8 cellular contexts compared by ENCODE assay signal in the genomic region with DNA sequence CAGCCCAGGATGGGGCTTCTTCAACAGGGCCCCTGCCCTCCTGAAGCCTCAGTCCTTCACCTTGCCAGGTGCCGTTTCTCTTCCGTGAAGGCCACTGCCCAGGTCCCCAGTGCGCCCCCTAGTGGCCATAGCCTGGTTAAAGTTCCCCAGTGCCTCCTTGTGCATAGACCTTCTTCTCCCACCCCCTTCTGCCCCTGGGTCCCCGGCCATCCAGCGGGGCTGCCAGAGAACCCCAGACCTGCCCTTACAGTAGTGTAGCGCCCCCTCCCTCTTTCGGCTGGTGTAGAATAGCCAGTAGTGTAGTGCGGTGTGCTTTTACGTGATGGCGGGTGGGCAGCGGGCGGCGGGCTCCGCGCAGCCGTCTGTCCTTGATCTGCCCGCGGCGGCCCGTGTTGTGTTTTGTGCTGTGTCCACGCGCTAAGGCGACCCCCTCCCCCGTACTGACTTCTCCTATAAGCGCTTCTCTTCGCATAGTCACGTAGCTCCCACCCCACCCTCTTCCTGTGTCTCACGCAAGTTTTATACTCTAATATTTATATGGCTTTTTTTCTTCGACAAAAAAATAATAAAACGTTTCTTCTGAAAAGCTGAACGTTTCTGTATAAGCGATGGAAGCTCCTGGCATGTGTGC. TPM values are rescaled to one million over a fixed set of nuclear protein-coding genes. Genes with fewer than 3 reads are reported as not detected.
DNase-seq lines count a peak whose midpoint lies in the region; ATAC-seq and TF ChIP-seq lines count a peak whose summit lies in the region.

No MANE protein-coding gene starts in this region.

- H3K4me3 ChIP-seq in PC-3 (ENCODE audit: low read length) (no peak overlapping the region), fibroblast of villous mesenchyme (ENCODE audit: low read depth, low read length) (peak overlapping the region; percentile 60), neuronal stem cell (ENCODE audit: low read length in 2 of 2) (peak overlapping the region; percentile 46 to 74)

- H4K5ac ChIP-seq in H9 (ENCODE audit: insufficient read length, low read depth, low read length), result no peak overlapping the region

- H2BK15ac ChIP-seq in H9 (ENCODE audit: low read depth, low read length) (no peak overlapping the region), neuronal stem cell (ENCODE audit: low read length) (no peak overlapping the region)

- H3K27me3 ChIP-seq in H9 (ENCODE audit: insufficient read depth, low read length) (no peaks in the 10 kb centered on the region), PC-3 (ENCODE audit: low read length) (no peaks in the 10 kb centered on the region), neuronal stem cell (ENCODE audit: control insufficient read depth in 3 of 3, insufficient read depth in 3 of 3, low read depth in 1 of 3, low read length in 3 of 3) (no peaks in the 10 kb centered on the region)

- POLR2A ChIA-PET in PC-3 (lab: Charles Lee; ENCODE audit: unreplicated experiment), result no interaction called here

- H3K79me2 ChIP-seq in H9 (ENCODE audit: insufficient read depth, low read length) (no peaks in the 10 kb centered on the region), PC-3 (ENCODE audit: low read length) (no peaks in the 10 kb centered on the region)

- ATAC-seq in PC-3, result 0 out of 2 replicates have a peak, but pooled peaks have one; percentile 9

- H2AK5ac ChIP-seq in H9 (ENCODE audit: insufficient read length, low read length) (no peak overlapping the region), neuronal stem cell (ENCODE audit: low read depth, low read length) (peak overlapping the region; percentile 58)

- WGBS in H9 (ENCODE audit: extremely low coverage, insufficient read length, low lambda C conversion rate), result no CpG with 5 or more reads among the region's 32 CpGs
- WGBS in neuronal stem cell (ENCODE audit: extremely low coverage in 2 of 2, insufficient read length in 2 of 2, insufficient replicate concordance in 1 of 2), 2 donors, result no CpG with 5 or more reads among the region's 32 CpGs

- no peaks in the 10 kb centered on the region for H3K9me2 ChIP-seq in PC-3 (replicated peaks; ENCODE audit: low read length)

- TF ChIP-seq CTCF in CD14-positive monocyte (IDR thresholded peaks at IDR 0.05) (peak; percentile 100), H9 (conservative IDR thresholded peaks at IDR 0.05) (peak; percentile 98), PC-3 (conservative IDR thresholded peaks at IDR 0.05; ENCODE audit: low read depth, low read length) (peak; percentile 72), fibroblast of villous mesenchyme (IDR thresholded peaks at IDR 0.05; ENCODE audit: insufficient read depth, low read depth, low read length) (peak; percentile 88)

- peak overlapping the region; percentile 3 for H3K18ac ChIP-seq in H9 (ENCODE audit: insufficient read length, low read depth, low read length)
- peak overlapping the region; percentile 91 for H3K18ac ChIP-seq in neuronal stem cell (ENCODE audit: low read length)

- H3K79me1 ChIP-seq in H9 (ENCODE audit: insufficient read depth, low read depth, low read length, poor library complexity, severe bottlenecking), result no peaks in the 10 kb centered on the region
- H3K79me1 ChIP-seq in neuronal stem cell (ENCODE audit: low read depth, low read length), result no peaks in the 10 kb centered on the region

- no peak overlapping the region for H2BK20ac ChIP-seq in H9 (ENCODE audit: low read depth, low read length, poor library complexity, severe bottlenecking)

- H3K36me3 Mint-ChIP-seq in CD14-positive monocyte, result peaks cover 42 to 45% of the 10 kb centered on the region in 2 donors
- H3K36me3 Mint-ChIP-seq in H9 (ENCODE audit: insufficient read depth in 1 of 3, low read depth in 3 of 3), result peaks cover 15 to 30% (median 24%) of the 10 kb centered on the region in 3 experiments

- H3K9me3 ChIP-seq in H9 (ENCODE audit: control insufficient read depth, low read depth, low read length) (no peaks in the 10 kb centered on the region), PC-3 (ENCODE audit: low read length) (no peaks in the 10 kb centered on the region), neuronal stem cell (replicated peaks in 1 of 2; ENCODE audit: control insufficient read depth in 2 of 2, insufficient read depth in 1 of 2, low read depth in 1 of 2, low read length in 2 of 2) (peaks cover 0 to 2% of the 10 kb centered on the region in 2 donors)

- H3T11ph ChIP-seq in H9 (ENCODE audit: low read length), result no peak overlapping the region

- H3K9me3 Mint-ChIP-seq in CD14-positive monocyte (peaks cover 0 to 5% (median 0%) of the 10 kb centered on the region in 7 donors), H9 (no peaks in the 10 kb centered on the region; a peak in 1 of 5 replicates)

- no peaks in the 10 kb centered on the region for H4K20me1 ChIP-seq in H9 (ENCODE audit: control insufficient read depth, insufficient read depth, insufficient read length)
- no peaks in the 10 kb centered on the region for H4K20me1 ChIP-seq in PC-3 (ENCODE audit: low read length)

- H3K4me1 Mint-ChIP-seq in CD14-positive monocyte (peaks cover 63% of the 10 kb centered on the region), H9 (peaks cover 52 to 63% of the 10 kb centered on the region in 2 experiments)

- no peak overlapping the region for H3K4ac ChIP-seq in H9 (ENCODE audit: low read depth, low read length)
- H3K4ac ChIP-seq in neuronal stem cell (ENCODE audit: low read length), result peak overlapping the region; percentile 47

- H4K91ac ChIP-seq in H9 (ENCODE audit: insufficient read length, low read depth, low read length) (no peak overlapping the region), neuronal stem cell (ENCODE audit: low read depth, low read length, poor library complexity) (no peak overlapping the region)

- intact Hi-C loops in CD14-positive monocyte (cut with micrococcal nuclease) (no loop called here), PC-3 (cut with micrococcal nuclease) (no loop called here)

- H3K4me3 Mint-ChIP-seq in CD14-positive monocyte (peak overlapping the region; percentile 76 to 95), H9 (peak overlapping the region; percentile 75 to 88)

- H3K4me2 ChIP-seq in H9 (ENCODE audit: insufficient read depth, insufficient read length, low read length), result peak overlapping the region; percentile 91
- no peak overlapping the region for H3K4me2 ChIP-seq in PC-3 (ENCODE audit: low read length)
- peak overlapping the region; percentile 87 for H3K4me2 ChIP-seq in neuronal stem cell (ENCODE audit: insufficient read depth, low read length, poor library complexity, severe bottlenecking)

- no peak overlapping the region for H3K56ac ChIP-seq in H9 (ENCODE audit: insufficient read length, low read depth, low read length)

- H3K27ac ChIP-seq in H9 (ENCODE audit: insufficient read length, low read depth, low read length) (no peak overlapping the region), PC-3 (ENCODE audit: low read length) (no peak overlapping the region), neuronal stem cell (replicated peaks; ENCODE audit: low read length) (peak overlapping the region; percentile 99), substantia nigra (ENCODE audit: low read depth, low read length, poor library complexity, severe bottlenecking) (peak overlapping the region; percentile 60)

- H2AFZ ChIP-seq in H9 (ENCODE audit: low read length), result no peak overlapping the region
- H2AFZ ChIP-seq in PC-3 (ENCODE audit: low read length), result no peak overlapping the region
- H2AFZ ChIP-seq in neuronal stem cell (ENCODE audit: low read length), result peak overlapping the region; percentile 69

- H3K9ac ChIP-seq in H9 (ENCODE audit: extremely low read depth, insufficient read length, low read length) (peak overlapping the region; percentile 25), PC-3 (ENCODE audit: low read length) (no peak overlapping the region), neuronal stem cell (ENCODE audit: low read depth, low read length, poor library complexity) (peak overlapping the region; percentile 82)

- peaks cover 4% of the 10 kb centered on the region; the same call in 1 of the 2 replicates for H3K4me1 ChIP-seq in H9 (ENCODE audit: insufficient read depth, low read length)
- H3K4me1 ChIP-seq in PC-3 (ENCODE audit: insufficient read depth, low read length), result peaks cover 13% of the 10 kb centered on the region; the same call in 1 of the 2 replicates
- H3K4me1 ChIP-seq in neuronal stem cell (ENCODE audit: control insufficient read depth in 2 of 2, insufficient read depth in 1 of 2, low read depth in 1 of 2, low read length in 2 of 2), result peaks cover 42 to 46% of the 10 kb centered on the region in 2 donors

- DNase-seq in CD14-positive monocyte (ENCODE audit: low spot score) (peak; percentile 70), H9 (peak; percentile 97), PC-3 (peak; percentile 55), fibroblast of villous mesenchyme (ENCODE audit: low read depth) (peak; percentile 74), neuronal stem cell (ENCODE audit: low spot score) (peak; percentile 65), substantia nigra (lab: John Stamatoyannopoulos, UW) (peak in 37 of 49 donors; percentile 19 to 89 (median 64)), NCI-H2107 treated with DMSO at 0.1 percent for 48 hours (lab: John Stamatoyannopoulos, UW; ENCODE audit: unreplicated experiment) (no peak)
- DNase-seq in activated effector memory CD4-positive, alpha-beta T cell treated with anti-CD3 and anti-CD28 coated beads, Interleukin-2, amount 50 U/mL, for 16 hours, result peak; percentile 94

- H3K14ac ChIP-seq in H9 (ENCODE audit: insufficient read depth, low read length) (no peak overlapping the region), neuronal stem cell (ENCODE audit: low read length) (no peak overlapping the region)

- H3K36me3 ChIP-seq in PC-3 (ENCODE audit: low read depth, low read length), result peaks cover 9% of the 10 kb centered on the region
- peaks cover 27 to 56% of the 10 kb centered on the region in 2 donors for H3K36me3 ChIP-seq in neuronal stem cell (replicated peaks in 1 of 2; ENCODE audit: control insufficient read depth in 2 of 2, insufficient read depth in 2 of 2, low read length in 2 of 2)

- H3K27ac Mint-ChIP-seq in CD14-positive monocyte (peak overlapping the region; percentile 10 to 78 (median 69)), H9 (peak overlapping the region in 2 of 3 experiments; percentile 28 to 82; a peak in 5 of 7 replicates)

- H2BK120ac ChIP-seq in H9 (ENCODE audit: low read depth, low read length, poor library complexity, severe bottlenecking) (no peak overlapping the region), neuronal stem cell (ENCODE audit: low read depth, low read length) (no peak overlapping the region)

- H2BK12ac ChIP-seq in H9 (ENCODE audit: insufficient read length, low read depth, low read length), result no peak overlapping the region
- peak overlapping the region; percentile 63 for H2BK12ac ChIP-seq in neuronal stem cell (ENCODE audit: low read length)

- H3K23ac ChIP-seq in H9 (ENCODE audit: insufficient read length, low read depth, low read length) (no peak overlapping the region), neuronal stem cell (ENCODE audit: low read depth, low read length, poor library complexity) (no peak overlapping the region)

- H2BK5ac ChIP-seq in H9 (ENCODE audit: insufficient read length, low read length) (no peak overlapping the region), neuronal stem cell (ENCODE audit: low read length) (peak overlapping the region; percentile 79)

- H4K8ac ChIP-seq in H9 (replicated peaks; ENCODE audit: insufficient read length, low read depth, low read length), result no peak overlapping the region
- H4K8ac ChIP-seq in neuronal stem cell (ENCODE audit: low read depth, low read length), result no peak overlapping the region

- H3K27me3 Mint-ChIP-seq in CD14-positive monocyte (ENCODE audit: low read depth in 3 of 3) (peaks cover 5 to 36% (median 16%) of the 10 kb centered on the region in 3 donors), H9 (ENCODE audit: low read depth) (peaks cover 3% of the 10 kb centered on the region; the same call in 1 of the 2 replicates)

- H3F3A ChIP-seq in PC-3 (ENCODE audit: low read length, unreplicated experiment), result no peaks in the 10 kb centered on the region

- CTCF ChIA-PET in PC-3 (lab: Charles Lee), result no interaction called here

- BruUV-seq in PC-3 (replicated peaks; lab: Mats Ljungman, UMichigan), result no TSS peak

- H3K23me2 ChIP-seq in H9 (ENCODE audit: insufficient read length, low read depth, low read length, poor library complexity, severe bottlenecking), result peaks cover 17% of the 10 kb centered on the region

RNA-seq across cellular contexts. Expression of gene PCDHGC5, which starts 23.6 kb away (rescaled TPM):
- not detected for polyA plus RNA-seq in CD14-positive monocyte
- total RNA-seq in H9 (2021), result 0.57 and 0.66 TPM in 2 replicates
- total RNA-seq in PC-3 (2014; rRNA removed), result 0.40 and 0.46 TPM in 2 replicates
- total RNA-seq in fibroblast of villous mesenchyme, result 2.6 TPM in 2 replicates
- 1.1 TPM for polyA plus RNA-seq in neuronal stem cell (2013, experiment 1 of 2)
- polyA plus RNA-seq in neuronal stem cell (2013, experiment 2 of 2), result 1.1 TPM

RNA-seq across cellular contexts. Expression of gene PCDHGC4, which starts 27.7 kb away (rescaled TPM):
- polyA plus RNA-seq in CD14-positive monocyte, result not detected
- total RNA-seq in H9 (2021) (4.0 and 4.3 TPM in 2 replicates), PC-3 (2014; rRNA removed) (0.58 and 1.5 TPM in 2 replicates), fibroblast of villous mesenchyme (2.6 and 2.9 TPM in 2 replicates)
- polyA plus RNA-seq in neuronal stem cell (2013, experiment 1 of 2), result 12.3 TPM
- 11.6 TPM for polyA plus RNA-seq in neuronal stem cell (2013, experiment 2 of 2)

RNA-seq across cellular contexts. Expression of gene PCDHGC3, which starts 36.7 kb away (rescaled TPM):
- polyA plus RNA-seq in CD14-positive monocyte, result under 1 TPM in 1 of 2 donors, not detected in 1; 0.33 TPM
- total RNA-seq in H9 (2021), result 19.8 and 22.6 TPM in 2 replicates
- total RNA-seq in PC-3 (2014; rRNA removed), result 0.35 and 2.1 TPM in 2 replicates
- total RNA-seq in fibroblast of villous mesenchyme, result 35.4 and 36.3 TPM in 2 replicates
- 113 TPM for polyA plus RNA-seq in neuronal stem cell (2013, experiment 1 of 2)
- polyA plus RNA-seq in neuronal stem cell (2013, experiment 2 of 2), result 116 TPM

Comparison
In these comparisons a context has a peak if more than half of its experiments do, and no peak if none do; other contexts are left out.
1. H3K27ac ChIP-seq: peak in neuronal stem cell (single experiment) and substantia nigra (single experiment); none in H9 (single experiment) and PC-3 (single experiment).
2. Peak in every context shown above with its lines, with median percentiles within 50 percentile points of each other: CTCF ChIP-seq.